10 cellular contexts compared by ENCODE assay signal in the genomic region with DNA sequence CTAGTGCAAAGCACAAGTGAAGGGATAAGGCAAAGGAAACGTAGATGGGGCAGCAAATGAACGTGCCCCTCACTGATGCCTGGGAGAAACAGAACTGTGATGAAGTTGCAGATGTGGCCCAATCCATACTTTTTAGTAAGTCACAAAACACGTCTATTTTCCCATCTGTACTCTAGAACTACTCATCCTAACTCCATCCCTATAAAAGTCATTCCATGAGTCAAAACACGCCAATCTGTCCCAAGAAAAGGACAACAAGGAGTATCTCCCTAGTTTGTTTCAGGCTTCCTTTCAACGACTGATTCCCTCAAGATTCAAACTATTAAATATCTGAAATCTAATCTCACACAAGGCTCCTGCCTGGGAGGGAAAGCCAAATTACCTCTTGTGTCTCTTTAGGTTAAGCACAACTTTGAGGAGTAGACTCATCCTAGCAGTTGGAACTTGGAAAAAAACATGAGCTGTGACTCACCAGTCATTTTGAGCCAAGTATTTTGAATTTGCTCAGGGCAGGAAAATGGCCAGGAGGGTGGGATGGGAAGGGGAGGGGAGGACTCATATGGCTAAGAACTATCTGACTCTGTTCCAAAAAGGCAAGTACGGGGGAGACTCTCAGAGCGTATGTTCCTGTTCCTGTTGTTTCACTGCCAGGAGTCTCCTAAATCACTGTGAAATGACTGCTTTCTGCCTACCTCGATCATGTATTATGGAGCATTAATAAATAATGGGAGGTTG.
DNase-seq lines count a peak whose midpoint lies in the region; ATAC-seq and TF ChIP-seq lines count a peak whose summit lies in the region.
"Had no signal": no experiment of that assay in that cellular context is flagged by ENCODE, and none has a peak within 500 bp of the region (broad histone marks: within the 10 kb centered on the region; RNA-seq: fewer than 3 reads in every experiment).

No MANE protein-coding gene starts in this region.

- no peaks in the 10 kb centered on the region for H4K20me1 ChIP-seq in osteoblast (ENCODE audit: insufficient read depth, low read length)

- H3K4me3 ChIP-seq in fibroblast of mammary gland (ENCODE audit: control insufficient read depth, low read depth, low read length) (no peak overlapping the region), osteoblast (ENCODE audit: insufficient read depth, low read length) (no peak overlapping the region)

- H3K9me3 ChIP-seq in osteoblast (ENCODE audit: low read depth, low read length) = no peaks in the 10 kb centered on the region
- H3K9me3 ChIP-seq: neutrophil had no signal

- H3K27me3 ChIP-seq in osteoblast (ENCODE audit: insufficient read depth, low read length) = no peaks in the 10 kb centered on the region

- DNase-seq in DMS 273 (lab: John Stamatoyannopoulos, UW; ENCODE audit: unreplicated experiment) (peak; percentile 89), RKO (ENCODE audit: low spot score) (peak; percentile 13), fibroblast of mammary gland (ENCODE audit: low read depth) (peak; percentile 99), osteoblast (ENCODE audit: insufficient read length, low spot score, missing footprints) (peak; percentile 54), T-helper 9 cell (no peak), OCI-M1 (lab: John Stamatoyannopoulos, UW) (no peak), NCI-H82 treated with DMSO at 0.1 percent for 48 hours (lab: John Stamatoyannopoulos, UW; ENCODE audit: unreplicated experiment) (no peak)
- DNase-seq: activated CD4-positive, CD25-positive, alpha-beta regulatory T cell had no signal

- H2AFZ ChIP-seq in osteoblast (ENCODE audit: low read length) = peak overlapping the region; percentile 71

- H3K4me1 ChIP-seq in osteoblast (ENCODE audit: insufficient read depth, low read length) = peaks cover 37% of the 10 kb centered on the region

- no peak for ATAC-seq in HG03097 (IDR thresholded peaks at IDR 0.05; ENCODE audit: low FRiP score, unreplicated experiment)

- no peaks in the 10 kb centered on the region for H3K79me2 ChIP-seq in osteoblast (ENCODE audit: insufficient read depth, low read length)

- no peak for TF ChIP-seq CTCF in fibroblast of mammary gland (conservative IDR thresholded peaks at IDR 0.05; ENCODE audit: control insufficient read depth, insufficient read depth, low read depth, low read length)
- TF ChIP-seq CTCF in osteoblast (IDR thresholded peaks at IDR 0.05; ENCODE audit: extremely low read depth, low read depth, low read length) = no peak

- peak overlapping the region; percentile 72 for H3K4me2 ChIP-seq in osteoblast (ENCODE audit: insufficient read depth, low read length)

- peak overlapping the region; percentile 84 for H3K27ac ChIP-seq in osteoblast (ENCODE audit: low read depth, low read length)
- H3K27ac ChIP-seq: neutrophil had no signal

- no peaks in the 10 kb centered on the region for H3K36me3 ChIP-seq in osteoblast (ENCODE audit: insufficient read depth, low read length)
- H3K36me3 ChIP-seq: neutrophil had no signal

Comparison
In these comparisons a context has a peak if more than half of its experiments do, and no peak if none do; other contexts are left out.
1. DNase-seq: peak in DMS 273 (single experiment), RKO (single experiment), fibroblast of mammary gland (single experiment) and osteoblast (single experiment); none in T-helper 9 cell (single experiment), OCI-M1 (single experiment) and NCI-H82 treated with DMSO at 0.1 percent for 48 hours (single experiment).